ENCODE assay signal across 15 cellular contexts in the genomic region with DNA sequence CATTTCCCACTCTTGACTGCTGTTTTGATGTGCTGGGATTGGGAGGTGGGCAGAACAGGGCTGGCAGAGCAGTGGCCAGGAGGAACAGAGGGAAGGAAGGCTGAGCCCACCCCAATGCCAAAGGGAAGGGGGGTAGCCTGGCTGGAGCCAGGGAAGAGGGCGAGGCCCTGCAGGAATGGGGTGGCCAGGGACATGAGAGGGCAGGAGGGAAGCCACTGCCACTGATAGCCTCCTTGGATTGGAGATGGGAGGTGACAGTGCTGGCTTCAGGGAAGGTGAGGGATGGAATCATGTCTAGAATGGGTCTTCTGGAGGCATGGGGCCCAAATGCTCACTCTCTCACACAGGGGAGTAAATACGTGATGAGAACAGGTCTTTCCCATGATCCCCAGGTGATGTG. TPM values are rescaled to one million over a fixed set of nuclear protein-coding genes. Genes with fewer than 3 reads are reported as not detected.
"Had no signal": no experiment of that assay in that cellular context is flagged by ENCODE, and none has a peak within 500 bp of the region (broad histone marks: within the 10 kb centered on the region; RNA-seq: fewer than 3 reads in every experiment).

No MANE protein-coding gene starts in this region.

- H3K27ac ChIP-seq: body of pancreas, esophagus muscularis mucosa, transverse colon, VCaP had no signal

- DNase-seq: activated CD4-positive, alpha-beta T cell treated with anti-CD3 and anti-CD28 coated beads for 48 hours; activated CD8-positive, alpha-beta T cell treated with anti-CD3 and anti-CD28 coated beads, Interleukin-2, amount 10 ng/mL, durations not matched to agents 7 days and 5 days; body of pancreas; natural killer cell; stimulated activated CD4-positive, alpha-beta T cell treated with anti-CD3 and anti-CD28 coated beads, Interleukin-4, amount 100 ng/mL, for 1 hour; T-helper 9 cell; transverse colon had no signal

- H3K27ac Mint-ChIP-seq: activated CD8-positive, alpha-beta T cell treated with anti-CD3 and anti-CD28 coated beads, Interleukin-2, amount 10 ng/mL, durations not matched to agents 7 days and 5 days; activated naive CD4-positive, alpha-beta T cell treated with anti-CD3 and anti-CD28 coated beads, Interleukin-2, amount 50 U/mL, for 24 hours; activated T-helper 2 cell treated with anti-CD3 and anti-CD28 coated beads, Interferon-gamma antibody, Interleukin-2, Interleukin-4, amounts not matched to agents 10 μg/mL and 5 μg/mL and 100 μg/mL, durations not matched to agents 14 hours and 24 hours and 36 hours; natural killer cell had no signal

- H3K9me3 ChIP-seq: body of pancreas, transverse colon had no signal

- ATAC-seq: activated CD8-positive, alpha-beta T cell treated with anti-CD3 and anti-CD28 coated beads, Interleukin-2, amount 10 ng/mL, durations not matched to agents 7 days and 5 days; body of pancreas; left lobe of liver; natural killer cell had no signal

- H3K4me3 Mint-ChIP-seq: activated CD8-positive, alpha-beta T cell treated with anti-CD3 and anti-CD28 coated beads, Interleukin-2, amount 10 ng/mL, durations not matched to agents 7 days and 5 days; activated naive CD4-positive, alpha-beta T cell treated with anti-CD3 and anti-CD28 coated beads, Interleukin-2, amount 50 U/mL, for 24 hours; natural killer cell had no signal

- H3K4me3 ChIP-seq: body of pancreas, esophagus muscularis mucosa, transverse colon had no signal

- H3K27me3 ChIP-seq: body of pancreas, transverse colon had no signal

- H3K36me3 ChIP-seq: esophagus muscularis mucosa, transverse colon had no signal

- H3K9me3 Mint-ChIP-seq: natural killer cell had no signal

RNA-seq across cellular contexts. Expression of gene FXYD6, which starts 19.6 kb away (rescaled TPM):
- total RNA-seq: fibroblast of villous mesenchyme had no signal

RNA-seq across cellular contexts. Expression of gene FXYD2, which starts 32.3 kb away (rescaled TPM):
- total RNA-seq: fibroblast of villous mesenchyme had no signal

RNA-seq across cellular contexts. Expression of gene DSCAML1, which starts 59.9 kb away (rescaled TPM):
- total RNA-seq: activated T-helper 2 cell treated with anti-CD3 and anti-CD28 coated beads, Interferon-gamma antibody, Interleukin-2, Interleukin-4, amounts not matched to agents 10 μg/mL and 5 μg/mL and 100 μg/mL, durations not matched to agents 14 hours and 24 hours and 36 hours; dermis microvascular lymphatic vessel endothelial cell; fibroblast of villous mesenchyme; pulmonary artery endothelial cell had no signal
